In genomic region chr3:170997966-170998913, GRCh38 we compare ENCODE assay signal across 17 cellular contexts. TPM values are rescaled to one million over a fixed set of nuclear protein-coding genes. Genes with fewer than 3 reads are reported as not detected.
DNase-seq lines count a peak whose midpoint lies in the region; ATAC-seq and TF ChIP-seq lines count a peak whose summit lies in the region.
"Had no signal": no experiment of that assay in that cellular context is flagged by ENCODE, and none has a peak within 500 bp of the region (broad histone marks: within the 10 kb centered on the region; RNA-seq: fewer than 3 reads in every experiment).

No MANE protein-coding gene starts in this region.

- no peaks in the 10 kb centered on the region for H3K9me3 ChIP-seq in naive thymus-derived CD4-positive, alpha-beta T cell (ENCODE audit: control insufficient read depth in 2 of 3, low read length in 3 of 3)
- H3K9me3 ChIP-seq: right atrium auricular region had no signal

- POLR2A ChIA-PET in naive thymus-derived CD4-positive, alpha-beta T cell (lab: Charles Lee), result no interaction called here

- H3K27me3 Mint-ChIP-seq in chondrocyte (ENCODE audit: low read depth), result no peaks in the 10 kb centered on the region
- peaks cover 0 to 8% (median 0%) of the 10 kb centered on the region in 5 donors for H3K27me3 Mint-ChIP-seq in naive thymus-derived CD4-positive, alpha-beta T cell
- H3K27me3 Mint-ChIP-seq: activated B cell treated with CpG ODN at 0.5 μM for 24 hours had no signal

- H3K4me1 Mint-ChIP-seq in chondrocyte (ENCODE audit: low read depth), result peaks cover 49% of the 10 kb centered on the region
- H3K4me1 Mint-ChIP-seq in naive thymus-derived CD4-positive, alpha-beta T cell, result peaks cover 0 to 2% (median 0%) of the 10 kb centered on the region in 7 donors
- H3K4me1 Mint-ChIP-seq: activated B cell treated with CpG ODN at 0.5 μM for 24 hours; CD4-positive, CD25-positive, alpha-beta regulatory T cell had no signal

- H3K4me1 ChIP-seq in naive thymus-derived CD4-positive, alpha-beta T cell (ENCODE audit: control insufficient read depth in 2 of 2, insufficient read depth in 2 of 2, low read length in 2 of 2), result no peaks in the 10 kb centered on the region

- intact Hi-C loops in naive thymus-derived CD4-positive, alpha-beta T cell (cut with micrococcal nuclease), result no loop called here

- H3K9me3 Mint-ChIP-seq in chondrocyte (ENCODE audit: low read depth), result peaks cover under 1% of the 10 kb centered on the region
- no peaks in the 10 kb centered on the region for H3K9me3 Mint-ChIP-seq in naive thymus-derived CD4-positive, alpha-beta T cell
- H3K9me3 Mint-ChIP-seq: activated B cell treated with CpG ODN at 0.5 μM for 24 hours had no signal

- TF ChIP-seq CTCF in chondrocyte (IDR thresholded peaks at IDR 0.05), result no peak

- no peak overlapping the region for H3K27ac ChIP-seq in naive thymus-derived CD4-positive, alpha-beta T cell (ENCODE audit: low read depth, low read length)
- H3K27ac ChIP-seq: right atrium auricular region, SK-N-MC had no signal

- H3K4me3 ChIP-seq in naive thymus-derived CD4-positive, alpha-beta T cell (ENCODE audit: low read length), result no peak overlapping the region
- H3K4me3 ChIP-seq: right atrium auricular region, SK-N-MC had no signal

- no peak for ATAC-seq in naive thymus-derived CD4-positive, alpha-beta T cell
- no peak for ATAC-seq in HG03520 (IDR thresholded peaks at IDR 0.05; ENCODE audit: unreplicated experiment)

- CTCF ChIA-PET in naive thymus-derived CD4-positive, alpha-beta T cell (lab: Charles Lee), result no interaction called here

- H3K4me3 Mint-ChIP-seq in chondrocyte (ENCODE audit: unreplicated experiment), result no peak overlapping the region
- H3K4me3 Mint-ChIP-seq in naive thymus-derived CD4-positive, alpha-beta T cell, result no peak overlapping the region
- H3K4me3 Mint-ChIP-seq: activated B cell treated with CpG ODN at 0.5 μM for 24 hours; CD4-positive, CD25-positive, alpha-beta regulatory T cell had no signal

- H3K36me3 Mint-ChIP-seq in chondrocyte (ENCODE audit: low read depth), result no peaks in the 10 kb centered on the region
- H3K36me3 Mint-ChIP-seq in naive thymus-derived CD4-positive, alpha-beta T cell, result no peaks in the 10 kb centered on the region
- H3K36me3 Mint-ChIP-seq: CD4-positive, CD25-positive, alpha-beta regulatory T cell had no signal

- peak overlapping the region; percentile 67 for H3K27ac Mint-ChIP-seq in chondrocyte (ENCODE audit: unreplicated experiment)
- no peak overlapping the region for H3K27ac Mint-ChIP-seq in naive thymus-derived CD4-positive, alpha-beta T cell
- H3K27ac Mint-ChIP-seq: activated B cell treated with CpG ODN at 0.5 μM for 24 hours had no signal

- no peaks in the 10 kb centered on the region for H3K27me3 ChIP-seq in naive thymus-derived CD4-positive, alpha-beta T cell (ENCODE audit: control insufficient read depth in 2 of 2, insufficient read depth in 2 of 2, low read length in 2 of 2)
- H3K27me3 ChIP-seq: right atrium auricular region had no signal

- no peaks in the 10 kb centered on the region for H3K36me3 ChIP-seq in naive thymus-derived CD4-positive, alpha-beta T cell (ENCODE audit: control insufficient read depth in 2 of 3, insufficient read depth in 3 of 3, low read length in 3 of 3)
- H3K36me3 ChIP-seq: right atrium auricular region had no signal

- DNase-seq in HCEC 1CT (peak; percentile 27), chondrocyte (ENCODE audit: low spot score) (no peak), kidney tubule cell (ENCODE audit: low spot score) (peak; percentile 2), renal cortical epithelial cell (ENCODE audit: low read depth) (peak; percentile 42), NCI-H2196 (lab: John Stamatoyannopoulos, UW; ENCODE audit: unreplicated experiment) (no peak), MV-4-11 (lab: John Stamatoyannopoulos, UW) (no peak)
- no peak for DNase-seq in naive thymus-derived CD4-positive, alpha-beta T cell
- DNase-seq: activated B cell treated with CpG ODN at 0.5 μM for 24 hours; amniotic stem cell; CD4-positive, CD25-positive, alpha-beta regulatory T cell; effector CD4-positive, alpha-beta T cell; KBM-7; midbrain; NCI-H2081 treated with DMSO at 0.1 percent for 48 hours had no signal

RNA-seq across cellular contexts. Expression of gene SLC2A2, which starts 28.3 kb away (rescaled TPM):
- total RNA-seq in chondrocyte, result not detected in 3 replicates
- total RNA-seq in renal cortical epithelial cell, result 0.35 and 13.0 TPM in 2 replicates
- total RNA-seq in naive thymus-derived CD4-positive, alpha-beta T cell, result not detected
- not detected for polyA plus RNA-seq in naive thymus-derived CD4-positive, alpha-beta T cell
- total RNA-seq: activated B cell treated with CpG ODN at 0.5 μM for 24 hours; CD4-positive, CD25-positive, alpha-beta regulatory T cell; right atrium auricular region had no signal
- polyA plus RNA-seq: CD4-positive, CD25-positive, alpha-beta regulatory T cell had no signal

Comparison
In these comparisons a context has a peak if more than half of its experiments do, and no peak if none do; other contexts are left out.
1. DNase-seq: peak in HCEC 1CT (single experiment), kidney tubule cell (single experiment) and renal cortical epithelial cell (single experiment); none in chondrocyte (single experiment), NCI-H2196 (single experiment), MV-4-11 (single experiment) and naive thymus-derived CD4-positive, alpha-beta T cell (0 of 9).